ENCODE assay signal across 9 cellular contexts in genomic region chr6:38404355-38404754, GRCh38.
DNase-seq lines count a peak whose midpoint lies in the region; ATAC-seq and TF ChIP-seq lines count a peak whose summit lies in the region.
"Had no signal": no experiment of that assay in that cellular context is flagged by ENCODE, and none has a peak within 500 bp of the region (broad histone marks: within the 10 kb centered on the region; RNA-seq: fewer than 3 reads in every experiment).

No MANE protein-coding gene starts in this region.

- no peak for TF ChIP-seq CTCF in LNCaP clone FGC (IDR thresholded peaks at IDR 0.05; ENCODE audit: control insufficient read depth, extremely low read depth, insufficient read depth)
- no peak for TF ChIP-seq CTCF in tibial nerve (IDR thresholded peaks at IDR 0.05)
- no peak for TF ChIP-seq CTCF in transverse colon (IDR thresholded peaks at IDR 0.05)
- no peak for TF ChIP-seq CTCF in left ventricle myocardium inferior (IDR thresholded peaks at IDR 0.05; ENCODE audit: borderline replicate concordance)

- in situ Hi-C loops in transverse colon (cut with MboI; ENCODE audit: low pct_ligation_motif_present in 1 of 4, low pct_unique_long_range_greater_than_20kb in 1 of 4, low sequenced_read_pairs in 3 of 4): no loop called here

- no peaks in the 10 kb centered on the region for H3K27me3 ChIP-seq in tibial nerve
- no peaks in the 10 kb centered on the region for H3K27me3 ChIP-seq in transverse colon
- no peaks in the 10 kb centered on the region for H3K27me3 ChIP-seq in left ventricle myocardium inferior (ENCODE audit: low read depth)

- H3K27ac ChIP-seq in tibial nerve (peak overlapping the region in 2 of 4 donors; percentile 18 to 26), transverse colon (no peak overlapping the region), left ventricle myocardium inferior (replicated peaks) (no peak overlapping the region)

- no peak for TF ChIP-seq EP300 in tibial nerve (IDR thresholded peaks at IDR 0.05)
- no peak for TF ChIP-seq EP300 in transverse colon (IDR thresholded peaks at IDR 0.05; ENCODE audit: low read depth)

- TF ChIP-seq POLR2A in tibial nerve (IDR thresholded peaks at IDR 0.05) (no peak), transverse colon (IDR thresholded peaks at IDR 0.05) (no peak)

- ATAC-seq in esophagus mucosa: peak; percentile 48

- H3K4me1 ChIP-seq in tibial nerve: peaks cover 0 to 34% (median 10%) of the 10 kb centered on the region in 4 donors
- H3K4me1 ChIP-seq in transverse colon: peaks cover 0 to 18% (median 10%) of the 10 kb centered on the region in 4 donors
- peaks cover 21% of the 10 kb centered on the region for H3K4me1 ChIP-seq in left ventricle myocardium inferior

- H3K9me3 ChIP-seq in tibial nerve (no peaks in the 10 kb centered on the region), transverse colon (no peaks in the 10 kb centered on the region), left ventricle myocardium inferior (replicated peaks) (no peaks in the 10 kb centered on the region)

- H3K36me3 ChIP-seq in tibial nerve (no peaks in the 10 kb centered on the region), transverse colon (no peaks in the 10 kb centered on the region), left ventricle myocardium inferior (no peaks in the 10 kb centered on the region)

- 16 to 20% methylated on average over 2 of the region's 2 CpGs for WGBS in tibial nerve, 2 donors
- 27% methylated on average over 2 of the region's 2 CpGs for WGBS in transverse colon (ENCODE audit: low coverage in 1 of 2), 2 donors

- intact Hi-C loops in transverse colon (cut with DNase I; ENCODE audit: low total_unique reads) (no loop called here), left ventricle myocardium inferior (cut with micrococcal nuclease) (no loop called here)

- peak; percentile 46 for DNase-seq in LNCaP clone FGC (ENCODE audit: low read depth)
- DNase-seq in NCI-H526 treated with DMSO at 0.1 percent for 48 hours (lab: John Stamatoyannopoulos, UW): peak; percentile 80
- DNase-seq in pulmonary artery endothelial cell (ENCODE audit: low read depth, low spot score): peak; percentile 10
- DNase-seq in tibial nerve (ENCODE audit: low spot score in 2 of 2): no peak
- DNase-seq in transverse colon: no peak
- DNase-seq in left ventricle myocardium inferior: no peak
- DNase-seq: aorta; stimulated activated CD4-positive, alpha-beta T cell treated with anti-CD3 and anti-CD28 coated beads, Interleukin-4, amount 100 ng/mL, for 24 hours had no signal

- H3K4me3 ChIP-seq in LNCaP clone FGC (ENCODE audit: low read depth, low read length): no peak overlapping the region
- no peak overlapping the region for H3K4me3 ChIP-seq in tibial nerve
- no peak overlapping the region for H3K4me3 ChIP-seq in transverse colon
- no peak overlapping the region for H3K4me3 ChIP-seq in left ventricle myocardium inferior

Comparison
In these comparisons a context has a peak if more than half of its experiments do, and no peak if none do; other contexts are left out.
1. DNase-seq: peak in LNCaP clone FGC (single experiment), NCI-H526 treated with DMSO at 0.1 percent for 48 hours (single experiment) and pulmonary artery endothelial cell (single experiment); none in tibial nerve (0 of 2), transverse colon (single experiment) and left ventricle myocardium inferior (single experiment).